13 cellular contexts compared by ENCODE assay signal in genomic region chrX:34893741-34894140, GRCh38. TPM values are rescaled to one million over a fixed set of nuclear protein-coding genes. Genes with fewer than 3 reads are reported as not detected.
A peak's percentile ranks its signal among the peaks of the same experiment; 100 is the strongest.
DNase-seq lines count a peak whose midpoint lies in the region; ATAC-seq and TF ChIP-seq lines count a peak whose summit lies in the region.
"Had no signal": no experiment of that assay in that cellular context is flagged by ENCODE, and none has a peak within 500 bp of the region (broad histone marks: within the 10 kb centered on the region; RNA-seq: fewer than 3 reads in every experiment).

No MANE protein-coding gene starts in this region.

- H3K4me3 ChIP-seq in AG10803 (ENCODE audit: low read length) = no peak overlapping the region
- no peak overlapping the region for H3K4me3 ChIP-seq in adrenal gland
- no peak overlapping the region for H3K4me3 ChIP-seq in kidney epithelial cell (ENCODE audit: low read depth, low read length)
- no peak overlapping the region for H3K4me3 ChIP-seq in naive thymus-derived CD4-positive, alpha-beta T cell (ENCODE audit: low read length)

- POLR2A ChIA-PET in naive thymus-derived CD4-positive, alpha-beta T cell (lab: Charles Lee) = no interaction called here

- H3K36me3 Mint-ChIP-seq in activated CD8-positive, alpha-beta memory T cell treated with anti-CD3 and anti-CD28 coated beads, Interleukin-2, amount 10 ng/mL, durations not matched to agents 7 days and 5 days = no peaks in the 10 kb centered on the region
- H3K36me3 Mint-ChIP-seq in naive thymus-derived CD4-positive, alpha-beta T cell = no peaks in the 10 kb centered on the region
- H3K36me3 Mint-ChIP-seq: naive thymus-derived CD8-positive, alpha-beta T cell had no signal

- 52 to 93% (median 80%) methylated on average over 1 of the region's 1 CpG for WGBS in adrenal gland, 4 donors

- TF ChIP-seq CTCF in AG10803 (conservative IDR thresholded peaks at IDR 0.05; ENCODE audit: low read length) (peak; percentile 42), adrenal gland (IDR thresholded peaks at IDR 0.05) (peak; percentile 15 to 47 (median 22)), kidney epithelial cell (IDR thresholded peaks at IDR 0.05; ENCODE audit: insufficient read depth, low read length, poor library complexity, severe bottlenecking) (peak; percentile 21)

- H3K36me3 ChIP-seq in adrenal gland (replicated peaks in 1 of 2) (no peaks in the 10 kb centered on the region), kidney epithelial cell (ENCODE audit: control insufficient read depth, insufficient read depth, low read length) (no peaks in the 10 kb centered on the region)
- H3K36me3 ChIP-seq in naive thymus-derived CD4-positive, alpha-beta T cell (ENCODE audit: control insufficient read depth in 2 of 3, insufficient read depth in 3 of 3, low read length in 3 of 3) = no peaks in the 10 kb centered on the region
- H3K36me3 ChIP-seq: WERI-Rb-1 had no signal

- H3K4me1 ChIP-seq in adrenal gland (replicated peaks in 1 of 2) = no peaks in the 10 kb centered on the region
- H3K4me1 ChIP-seq in naive thymus-derived CD4-positive, alpha-beta T cell (ENCODE audit: control insufficient read depth in 2 of 2, insufficient read depth in 2 of 2, low read length in 2 of 2) = no peaks in the 10 kb centered on the region

- no peak overlapping the region for H3K27ac Mint-ChIP-seq in activated CD8-positive, alpha-beta memory T cell treated with anti-CD3 and anti-CD28 coated beads, Interleukin-2, amount 10 ng/mL, durations not matched to agents 7 days and 5 days
- no peak overlapping the region for H3K27ac Mint-ChIP-seq in naive thymus-derived CD4-positive, alpha-beta T cell
- H3K27ac Mint-ChIP-seq: activated T-cell treated with anti-CD3 and anti-CD28 coated beads, Interleukin-2, amount 50 U/mL, for 72 hours; naive thymus-derived CD8-positive, alpha-beta T cell had no signal

- H3K9me3 Mint-ChIP-seq in activated CD8-positive, alpha-beta memory T cell treated with anti-CD3 and anti-CD28 coated beads, Interleukin-2, amount 10 ng/mL, durations not matched to agents 7 days and 5 days (ENCODE audit: low read depth) = peaks cover under 1% of the 10 kb centered on the region
- peaks cover 0 to 5% (median 1%) of the 10 kb centered on the region in 11 donors for H3K9me3 Mint-ChIP-seq in naive thymus-derived CD4-positive, alpha-beta T cell

- DNase-seq in AG10803 (ENCODE audit: low read depth) (no peak), HCEC 1CT (peak; percentile 15), adrenal gland (no peak), kidney epithelial cell (ENCODE audit: low read depth) (no peak)
- DNase-seq in activated CD8-positive, alpha-beta memory T cell treated with anti-CD3 and anti-CD28 coated beads, Interleukin-2, amount 10 ng/mL, durations not matched to agents 7 days and 5 days = no peak
- DNase-seq in naive thymus-derived CD4-positive, alpha-beta T cell = no peak
- DNase-seq: activated T-cell treated with anti-CD3 and anti-CD28 coated beads, Interleukin-2, amount 50 U/mL, for 72 hours; naive thymus-derived CD8-positive, alpha-beta T cell; stimulated activated CD4-positive, alpha-beta T cell treated with anti-CD3 and anti-CD28 coated beads, Interleukin-4, amount 100 ng/mL, for 24 hours; substantia nigra; WERI-Rb-1 had no signal

- no peak for TF ChIP-seq POLR2A in adrenal gland (IDR thresholded peaks at IDR 0.05)

- no peak overlapping the region for H3K27ac ChIP-seq in adrenal gland
- no peak overlapping the region for H3K27ac ChIP-seq in naive thymus-derived CD4-positive, alpha-beta T cell (ENCODE audit: low read depth, low read length)
- H3K27ac ChIP-seq: WERI-Rb-1 had no signal

- CTCF ChIA-PET in activated CD8-positive, alpha-beta memory T cell treated with anti-CD3 and anti-CD28 coated beads, Interleukin-2, amount 10 ng/mL, durations not matched to agents 7 days and 5 days (lab: Charles Lee) = no interaction called here
- CTCF ChIA-PET in naive thymus-derived CD4-positive, alpha-beta T cell (lab: Charles Lee) = no interaction called here

- H3K9me3 ChIP-seq in adrenal gland (replicated peaks in 1 of 3) = no peaks in the 10 kb centered on the region
- no peaks in the 10 kb centered on the region for H3K9me3 ChIP-seq in naive thymus-derived CD4-positive, alpha-beta T cell (ENCODE audit: control insufficient read depth in 2 of 3, low read length in 3 of 3)

- H3K27me3 Mint-ChIP-seq in activated CD8-positive, alpha-beta memory T cell treated with anti-CD3 and anti-CD28 coated beads, Interleukin-2, amount 10 ng/mL, durations not matched to agents 7 days and 5 days = no peaks in the 10 kb centered on the region
- H3K27me3 Mint-ChIP-seq in naive thymus-derived CD4-positive, alpha-beta T cell = no peaks in the 10 kb centered on the region
- H3K27me3 Mint-ChIP-seq: naive thymus-derived CD8-positive, alpha-beta T cell had no signal

- intact Hi-C loops in adrenal gland (cut with DNase I) = no loop called here
- intact Hi-C loops in naive thymus-derived CD4-positive, alpha-beta T cell (cut with micrococcal nuclease) = no loop called here

- no peak for ATAC-seq in activated CD8-positive, alpha-beta memory T cell treated with anti-CD3 and anti-CD28 coated beads, Interleukin-2, amount 10 ng/mL, durations not matched to agents 7 days and 5 days
- no peak for ATAC-seq in naive thymus-derived CD4-positive, alpha-beta T cell
- ATAC-seq in HG02938 (IDR thresholded peaks at IDR 0.05; ENCODE audit: unreplicated experiment) (no peak), HG02870 (IDR thresholded peaks at IDR 0.05; ENCODE audit: unreplicated experiment) (no peak)
- ATAC-seq: activated T-cell treated with anti-CD3 and anti-CD28 coated beads, Interleukin-2, amount 50 U/mL, for 72 hours; naive thymus-derived CD8-positive, alpha-beta T cell had no signal

- H3K27me3 ChIP-seq in adrenal gland (no peaks in the 10 kb centered on the region), kidney epithelial cell (ENCODE audit: control insufficient read depth, insufficient read depth, low read length) (no peaks in the 10 kb centered on the region)
- H3K27me3 ChIP-seq in naive thymus-derived CD4-positive, alpha-beta T cell (ENCODE audit: control insufficient read depth in 2 of 2, insufficient read depth in 2 of 2, low read length in 2 of 2) = no peaks in the 10 kb centered on the region

- H3K4me1 Mint-ChIP-seq in activated CD8-positive, alpha-beta memory T cell treated with anti-CD3 and anti-CD28 coated beads, Interleukin-2, amount 10 ng/mL, durations not matched to agents 7 days and 5 days = no peaks in the 10 kb centered on the region
- H3K4me1 Mint-ChIP-seq in naive thymus-derived CD4-positive, alpha-beta T cell = no peaks in the 10 kb centered on the region
- H3K4me1 Mint-ChIP-seq: naive thymus-derived CD8-positive, alpha-beta T cell had no signal

- H3K4me3 Mint-ChIP-seq in activated CD8-positive, alpha-beta memory T cell treated with anti-CD3 and anti-CD28 coated beads, Interleukin-2, amount 10 ng/mL, durations not matched to agents 7 days and 5 days = no peak overlapping the region
- no peak overlapping the region for H3K4me3 Mint-ChIP-seq in naive thymus-derived CD4-positive, alpha-beta T cell
- H3K4me3 Mint-ChIP-seq: activated T-cell treated with anti-CD3 and anti-CD28 coated beads, Interleukin-2, amount 50 U/mL, for 72 hours; naive thymus-derived CD8-positive, alpha-beta T cell had no signal

RNA-seq across cellular contexts. Expression of gene FAM47B, which starts 48.9 kb away (rescaled TPM):
- not detected for total RNA-seq in adrenal gland
- not detected for polyA plus RNA-seq in adrenal gland
- total RNA-seq in kidney epithelial cell = not detected in 2 replicates
- not detected for total RNA-seq in activated CD8-positive, alpha-beta memory T cell treated with anti-CD3 and anti-CD28 coated beads, Interleukin-2, amount 10 ng/mL, durations not matched to agents 7 days and 5 days
- not detected for total RNA-seq in naive thymus-derived CD4-positive, alpha-beta T cell
- polyA plus RNA-seq in naive thymus-derived CD4-positive, alpha-beta T cell = not detected
- total RNA-seq: activated T-cell treated with anti-CD3 and anti-CD28 coated beads, Interleukin-2, amount 50 U/mL, for 72 hours; naive thymus-derived CD8-positive, alpha-beta T cell had no signal
- polyA plus RNA-seq: naive thymus-derived CD8-positive, alpha-beta T cell had no signal
